In genomic region chr1:207751790-207752455, GRCh38 we compare ENCODE assay signal across 1 cellular context.
TF ChIP-seq lines count a peak whose summit lies in the region.

CD46 (plus strand) TSS chr1:207752054; CDS start chr1:207752213, 159 bp downstream.

TF ChIP-seq in HepG2, 621 proteins besides CTCF, POLR2A, EP300 and RAD21 (continued from another document and continues in another):
- TF ChIP-seq KIAA2018 (CRISPR knock-in tag; IDR thresholded peaks at IDR 0.05; ENCODE audit: borderline replicate concordance) = no peak
- TF ChIP-seq MNT (IDR thresholded peaks at IDR 0.05) = no peak
- peak; percentile 58; the same call in 1 of the 2 replicates for TF ChIP-seq SIN3A (IDR thresholded peaks at IDR 0.05; ENCODE audit: borderline replicate concordance, low read depth, low read length)
- TF ChIP-seq ZNF780A (CRISPR knock-in tag; IDR thresholded peaks at IDR 0.05) = no peak
- peak; percentile 70; the same call in 1 of the 2 replicates for TF ChIP-seq SPEN (CRISPR knock-in tag; IDR thresholded peaks at IDR 0.05; ENCODE audit: low read depth)
- TF ChIP-seq ZNF747 (CRISPR knock-in tag; IDR thresholded peaks at IDR 0.05; ENCODE audit: borderline replicate concordance) = 0 out of 2 replicates have a peak, but pooled peaks have one; percentile 59
- no peak for TF ChIP-seq ZNF737 (CRISPR knock-in tag; IDR thresholded peaks at IDR 0.05; ENCODE audit: borderline replicate concordance)
- TF ChIP-seq ZNF136 (CRISPR knock-in tag; IDR thresholded peaks at IDR 0.05; ENCODE audit: low read depth) = 0 out of 2 replicates have a peak, but pooled peaks have one; percentile 19
- TF ChIP-seq ZSCAN30 (CRISPR knock-in tag; IDR thresholded peaks at IDR 0.05) = 0 out of 2 replicates have a peak, but pooled peaks have one; percentile 25
- TF ChIP-seq GABPA (IDR thresholded peaks at IDR 0.05; ENCODE audit: low read depth, low read length) = peak; percentile 62
- peak; percentile 79; the same call in 1 of the 2 replicates for TF ChIP-seq GABPA (CRISPR knock-in tag; IDR thresholded peaks at IDR 0.05; ENCODE audit: low read depth)
- TF ChIP-seq CEBPG (CRISPR knock-in tag; IDR thresholded peaks at IDR 0.05) = 0 out of 2 replicates have a peak, but pooled peaks have one; percentile 4
- TF ChIP-seq SKI (IDR thresholded peaks at IDR 0.05; ENCODE audit: partially characterized antibody) = peak; percentile 29
- TF ChIP-seq TAF1 (CRISPR knock-in tag; IDR thresholded peaks at IDR 0.05) = peak; percentile 84
- peak; percentile 78; the same call in 1 of the 2 replicates for TF ChIP-seq KDM3A (CRISPR knock-in tag; IDR thresholded peaks at IDR 0.05; ENCODE audit: low read depth)
- TF ChIP-seq ZNF713 (CRISPR knock-in tag; IDR thresholded peaks at IDR 0.05) = 0 out of 2 replicates have a peak, but pooled peaks have one; percentile 21
- 0 out of 2 replicates have a peak, but pooled peaks have one; percentile 43 for TF ChIP-seq ZBTB7B (CRISPR knock-in tag; IDR thresholded peaks at IDR 0.05)
- TF ChIP-seq ZNF441 (CRISPR knock-in tag; IDR thresholded peaks at IDR 0.05; ENCODE audit: borderline replicate concordance) = 0 out of 2 replicates have a peak, but pooled peaks have one; percentile 37
- TF ChIP-seq SMYD3 (CRISPR knock-in tag; IDR thresholded peaks at IDR 0.05) = 0 out of 2 replicates have a peak, but pooled peaks have one; percentile 61
- TF ChIP-seq NR2C2 (CRISPR knock-in tag; IDR thresholded peaks at IDR 0.05; ENCODE audit: borderline replicate concordance) = peak; percentile 84
- TF ChIP-seq PHF8 (CRISPR knock-in tag; IDR thresholded peaks at IDR 0.05) = peak; percentile 76
- no peak for TF ChIP-seq ZHX1 (CRISPR knock-in tag; IDR thresholded peaks at IDR 0.05; ENCODE audit: low read depth)
- no peak for TF ChIP-seq U2AF2 (IDR thresholded peaks at IDR 0.05; ENCODE audit: low read depth, low read length)
- 0 out of 2 replicates have a peak, but pooled peaks have one; percentile 26 for TF ChIP-seq ZMAT3 (CRISPR knock-in tag; conservative IDR thresholded peaks at IDR 0.05)
- TF ChIP-seq CAMTA2 (CRISPR knock-in tag; IDR thresholded peaks at IDR 0.05; ENCODE audit: borderline replicate concordance) = no peak
- TF ChIP-seq HOXA3 (CRISPR knock-in tag; IDR thresholded peaks at IDR 0.05) = peak; percentile 34; the same call in 1 of the 2 replicates
- 0 out of 2 replicates have a peak, but pooled peaks have one; percentile 43 for TF ChIP-seq ZBTB42 (CRISPR knock-in tag; IDR thresholded peaks at IDR 0.05)
- no peak for TF ChIP-seq ELK4 (CRISPR knock-in tag; IDR thresholded peaks at IDR 0.05; ENCODE audit: borderline replicate concordance)
- no peak for TF ChIP-seq ZNF678 (CRISPR knock-in tag; IDR thresholded peaks at IDR 0.05)
- TF ChIP-seq EED (CRISPR knock-in tag; IDR thresholded peaks at IDR 0.05) = peak; percentile 19; the same call in 1 of the 2 replicates
- peak; percentile 78 for TF ChIP-seq SAP130 (CRISPR knock-in tag; IDR thresholded peaks at IDR 0.05; ENCODE audit: low read depth)
- peak; percentile 34; the same call in 1 of the 2 replicates for TF ChIP-seq KDM5B (CRISPR knock-in tag; IDR thresholded peaks at IDR 0.05; ENCODE audit: borderline replicate concordance)
- peak; percentile 44; the same call in 1 of the 2 replicates for TF ChIP-seq ZNF205 (CRISPR knock-in tag; IDR thresholded peaks at IDR 0.05)
- TF ChIP-seq GMEB1 (CRISPR knock-in tag; IDR thresholded peaks at IDR 0.05; ENCODE audit: borderline replicate concordance) = peak; percentile 48; the same call in 1 of the 2 replicates
- TF ChIP-seq ZNF709 (CRISPR knock-in tag; IDR thresholded peaks at IDR 0.05) = peak; percentile 43; the same call in 1 of the 2 replicates
- TF ChIP-seq SKIL (CRISPR knock-in tag; IDR thresholded peaks at IDR 0.05; ENCODE audit: borderline replicate concordance) = no peak
- TF ChIP-seq SMAD1 (CRISPR knock-in tag; IDR thresholded peaks at IDR 0.05; ENCODE audit: borderline replicate concordance, low read depth) = peak; percentile 93; the same call in 1 of the 2 replicates
- 0 out of 2 replicates have a peak, but pooled peaks have one; percentile 14 for TF ChIP-seq TP53 (CRISPR knock-in tag; conservative IDR thresholded peaks at IDR 0.05)
- TF ChIP-seq ZNF547 (CRISPR knock-in tag; IDR thresholded peaks at IDR 0.05) = no peak; the same call in 1 of the 2 replicates
- TF ChIP-seq RFXAP (CRISPR knock-in tag; IDR thresholded peaks at IDR 0.05; ENCODE audit: borderline replicate concordance) = peak; percentile 90; the same call in 1 of the 2 replicates
- no peak for TF ChIP-seq ZNF660 (CRISPR knock-in tag; IDR thresholded peaks at IDR 0.05; ENCODE audit: borderline replicate concordance, low read depth)
- TF ChIP-seq HBP1 (CRISPR knock-in tag; IDR thresholded peaks at IDR 0.05; ENCODE audit: low read depth) = no peak; the same call in 1 of the 2 replicates
- no peak for TF ChIP-seq ZNF232 (CRISPR knock-in tag; IDR thresholded peaks at IDR 0.05; ENCODE audit: borderline replicate concordance)
- TF ChIP-seq YY1 (IDR thresholded peaks at IDR 0.05; ENCODE audit: insufficient read depth, insufficient replicate concordance, low read depth, low read length) = peak; percentile 46
